ENCODE assay signal across 1 cellular context in the genomic region with DNA sequence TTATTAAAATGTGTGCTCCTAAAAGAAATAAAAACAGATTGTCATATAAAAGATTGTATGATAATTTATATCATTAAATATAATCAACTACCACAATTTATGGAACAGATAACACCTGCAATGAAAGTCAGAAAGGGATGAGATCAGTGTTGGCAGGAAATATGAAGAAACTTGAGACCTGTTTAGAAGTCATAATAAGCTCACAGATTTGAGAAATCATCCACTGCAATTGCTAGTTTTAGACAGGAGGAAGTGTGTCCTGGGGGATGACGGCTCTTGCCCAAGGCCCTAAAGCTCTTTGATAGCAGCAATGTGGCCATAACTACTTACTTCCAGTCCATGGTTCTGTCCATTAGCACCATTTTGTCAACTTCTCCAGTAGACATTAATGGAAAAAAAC.
A peak's percentile ranks its signal among the peaks of the same experiment; 100 is the strongest.
TF ChIP-seq lines count a peak whose summit lies in the region.

No MANE protein-coding gene starts in this region.

TF ChIP-seq in HEK293, 187 proteins besides CTCF, POLR2A, EP300 and RAD21 (continued from another document):
- TF ChIP-seq, protein P1, sequence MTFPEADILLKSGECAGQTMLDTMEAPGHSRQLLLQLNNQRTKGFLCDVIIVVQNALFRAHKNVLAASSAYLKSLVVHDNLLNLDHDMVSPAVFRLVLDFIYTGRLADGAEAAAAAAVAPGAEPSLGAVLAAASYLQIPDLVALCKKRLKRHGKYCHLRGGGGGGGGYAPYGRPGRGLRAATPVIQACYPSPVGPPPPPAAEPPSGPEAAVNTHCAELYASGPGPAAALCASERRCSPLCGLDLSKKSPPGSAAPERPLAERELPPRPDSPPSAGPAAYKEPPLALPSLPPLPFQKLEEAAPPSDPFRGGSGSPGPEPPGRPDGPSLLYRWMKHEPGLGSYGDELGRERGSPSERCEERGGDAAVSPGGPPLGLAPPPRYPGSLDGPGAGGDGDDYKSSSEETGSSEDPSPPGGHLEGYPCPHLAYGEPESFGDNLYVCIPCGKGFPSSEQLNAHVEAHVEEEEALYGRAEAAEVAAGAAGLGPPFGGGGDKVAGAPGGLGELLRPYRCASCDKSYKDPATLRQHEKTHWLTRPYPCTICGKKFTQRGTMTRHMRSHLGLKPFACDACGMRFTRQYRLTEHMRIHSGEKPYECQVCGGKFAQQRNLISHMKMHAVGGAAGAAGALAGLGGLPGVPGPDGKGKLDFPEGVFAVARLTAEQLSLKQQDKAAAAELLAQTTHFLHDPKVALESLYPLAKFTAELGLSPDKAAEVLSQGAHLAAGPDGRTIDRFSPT (tag by site-specific recombination; IDR thresholded peaks at IDR 0.05) = peak; percentile 75
- TF ChIP-seq, protein P2, sequence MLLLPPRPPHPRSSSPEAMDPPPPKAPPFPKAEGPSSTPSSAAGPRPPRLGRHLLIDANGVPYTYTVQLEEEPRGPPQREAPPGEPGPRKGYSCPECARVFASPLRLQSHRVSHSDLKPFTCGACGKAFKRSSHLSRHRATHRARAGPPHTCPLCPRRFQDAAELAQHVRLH (tag by site-specific recombination; IDR thresholded peaks at IDR 0.05) = 0 out of 2 replicates have a peak, but pooled peaks have one; percentile 59
- peak; percentile 37; the same call in 1 of the 2 replicates for TF ChIP-seq OVOL3 (tag by site-specific recombination; IDR thresholded peaks at IDR 0.05)
- peak; percentile 82 for TF ChIP-seq ZXDB (tag by site-specific recombination; IDR thresholded peaks at IDR 0.05)
- TF ChIP-seq, protein P3, sequence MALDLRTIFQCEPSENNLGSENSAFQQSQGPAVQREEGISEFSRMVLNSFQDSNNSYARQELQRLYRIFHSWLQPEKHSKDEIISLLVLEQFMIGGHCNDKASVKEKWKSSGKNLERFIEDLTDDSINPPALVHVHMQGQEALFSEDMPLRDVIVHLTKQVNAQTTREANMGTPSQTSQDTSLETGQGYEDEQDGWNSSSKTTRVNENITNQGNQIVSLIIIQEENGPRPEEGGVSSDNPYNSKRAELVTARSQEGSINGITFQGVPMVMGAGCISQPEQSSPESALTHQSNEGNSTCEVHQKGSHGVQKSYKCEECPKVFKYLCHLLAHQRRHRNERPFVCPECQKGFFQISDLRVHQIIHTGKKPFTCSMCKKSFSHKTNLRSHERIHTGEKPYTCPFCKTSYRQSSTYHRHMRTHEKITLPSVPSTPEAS (tag by site-specific recombination; IDR thresholded peaks at IDR 0.05) = 0 out of 2 replicates have a peak, but pooled peaks have one; percentile 19
- TF ChIP-seq ZBTB8A (tag by site-specific recombination; IDR thresholded peaks at IDR 0.05) = no peak
- 0 out of 2 replicates have a peak, but pooled peaks have one; percentile 10 for TF ChIP-seq GLI2 (tag by site-specific recombination; IDR thresholded peaks at IDR 0.05; ENCODE audit: borderline replicate concordance, low read depth)
- TF ChIP-seq, protein P4, sequence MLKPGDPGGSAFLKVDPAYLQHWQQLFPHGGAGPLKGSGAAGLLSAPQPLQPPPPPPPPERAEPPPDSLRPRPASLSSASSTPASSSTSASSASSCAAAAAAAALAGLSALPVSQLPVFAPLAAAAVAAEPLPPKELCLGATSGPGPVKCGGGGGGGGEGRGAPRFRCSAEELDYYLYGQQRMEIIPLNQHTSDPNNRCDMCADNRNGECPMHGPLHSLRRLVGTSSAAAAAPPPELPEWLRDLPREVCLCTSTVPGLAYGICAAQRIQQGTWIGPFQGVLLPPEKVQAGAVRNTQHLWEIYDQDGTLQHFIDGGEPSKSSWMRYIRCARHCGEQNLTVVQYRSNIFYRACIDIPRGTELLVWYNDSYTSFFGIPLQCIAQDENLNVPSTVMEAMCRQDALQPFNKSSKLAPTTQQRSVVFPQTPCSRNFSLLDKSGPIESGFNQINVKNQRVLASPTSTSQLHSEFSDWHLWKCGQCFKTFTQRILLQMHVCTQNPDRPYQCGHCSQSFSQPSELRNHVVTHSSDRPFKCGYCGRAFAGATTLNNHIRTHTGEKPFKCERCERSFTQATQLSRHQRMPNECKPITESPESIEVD (tag by site-specific recombination; IDR thresholded peaks at IDR 0.05) = peak; percentile 84
- TF ChIP-seq IKZF3 (tag by site-specific recombination; IDR thresholded peaks at IDR 0.05) = 0 out of 2 replicates have a peak, but pooled peaks have one; percentile 14
